ENCODE assay signal across 8 cellular contexts in the genomic region with DNA sequence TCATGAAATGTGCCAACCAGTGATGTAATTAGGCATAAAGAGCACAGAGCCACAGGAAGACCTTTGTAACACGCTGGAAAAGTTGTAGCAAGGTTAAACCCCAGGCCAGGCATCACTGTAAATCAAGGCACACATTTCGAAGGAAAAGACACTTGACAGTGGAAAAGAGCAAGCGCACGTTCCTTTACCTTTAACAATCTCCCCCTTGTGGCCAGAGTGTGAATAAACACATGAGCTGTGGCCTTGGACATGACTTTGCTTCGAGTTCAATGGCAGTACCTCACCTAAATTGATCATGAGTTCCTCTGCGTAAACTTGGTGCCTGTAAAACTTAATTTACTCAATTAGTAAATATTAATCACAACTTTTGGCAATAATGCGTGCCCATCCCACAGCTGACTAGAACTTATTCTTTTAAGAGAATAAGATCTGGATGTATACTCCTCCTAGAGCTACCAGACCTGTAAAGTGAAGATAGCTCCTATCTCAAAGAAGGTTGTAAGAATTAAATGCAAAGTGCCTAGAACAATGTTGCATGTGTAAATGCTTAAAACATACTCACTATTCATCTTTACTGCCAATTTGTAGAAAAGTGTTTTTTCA.
A peak's percentile ranks its signal among the peaks of the same experiment; 100 is the strongest.
DNase-seq lines count a peak whose midpoint lies in the region; ATAC-seq, FAIRE-seq and TF ChIP-seq lines count a peak whose summit lies in the region.

No MANE protein-coding gene starts in this region.

- TF ChIP-seq POLR2A in GM18505 (IDR thresholded peaks at IDR 0.05; ENCODE audit: borderline replicate concordance, extremely low read depth, insufficient read depth, insufficient read length), result no peak

- CTCF ChIA-PET in AG04449 (lab: Yijun Ruan, JAX), result interaction anchor here (0.7 to 2.9 kb wide), 20 partner anchors 9 to 583 kb away, joined by 3 to 27 read pairs (median 4); no protein-coding TSS in a partner anchor

- peak; percentile 95 for ATAC-seq in GM18505 (IDR thresholded peaks at IDR 0.05; ENCODE audit: unreplicated experiment)
- ATAC-seq in HG02938 (IDR thresholded peaks at IDR 0.05; ENCODE audit: unreplicated experiment), result peak; percentile 96

- no peaks in the 10 kb centered on the region for H3K27me3 ChIP-seq in WERI-Rb-1 (ENCODE audit: insufficient read depth, low read depth, severe bottlenecking)
- H3K27me3 ChIP-seq in bronchial epithelial cell (ENCODE audit: control insufficient read depth, insufficient read depth, low read length), result no peaks in the 10 kb centered on the region

- no peaks in the 10 kb centered on the region for H3K9me3 ChIP-seq in WERI-Rb-1 (ENCODE audit: severe bottlenecking)

- H3K27ac ChIP-seq in WERI-Rb-1, result no peak overlapping the region

- POLR2A ChIA-PET in AG04449 (lab: Yijun Ruan, JAX), result no interaction called here

- no peak for FAIRE-seq in bronchial epithelial cell (lab: Jason Lieb, UNC)

- H3K36me3 ChIP-seq in WERI-Rb-1 (no peaks in the 10 kb centered on the region), bronchial epithelial cell (ENCODE audit: control insufficient read depth, insufficient read depth, low read length) (no peaks in the 10 kb centered on the region)

- DNase-seq in AG04449 (ENCODE audit: low read depth, low spot score) (no peak), NCI-H1694 treated with DMSO at 0.1 percent for 48 hours (lab: John Stamatoyannopoulos, UW) (peak; percentile 22), WERI-Rb-1 (peak; percentile 67), bronchial epithelial cell (ENCODE audit: low read depth) (peak; percentile 60), left kidney (ENCODE audit: low read depth, low spot score) (peak; percentile 80)
- DNase-seq in stimulated activated CD4-positive, alpha-beta T cell treated with anti-CD3 and anti-CD28 coated beads, TNF-alpha, amount 100 ng/mL, for 24 hours (ENCODE audit: low read depth in 3 of 3), result peak; percentile 5 to 50 (median 24)

- peak; percentile 62 for TF ChIP-seq CTCF in AG04449 (IDR thresholded peaks at IDR 0.05; ENCODE audit: insufficient read depth, low read length, missing control alignments)
- peak; percentile 84 for TF ChIP-seq CTCF in WERI-Rb-1 (IDR thresholded peaks at IDR 0.05; ENCODE audit: low read depth, low read length)
- peak; percentile 83 for TF ChIP-seq CTCF in bronchial epithelial cell (IDR thresholded peaks at IDR 0.05; ENCODE audit: insufficient read depth, low read length, severe bottlenecking)

- H3K4me3 ChIP-seq in AG04449 (ENCODE audit: low read depth, low read length) (no peak overlapping the region), WERI-Rb-1 (ENCODE audit: low read depth, low read length) (no peak overlapping the region), bronchial epithelial cell (ENCODE audit: low read depth, low read length) (no peak overlapping the region)
